In genomic region chr10:60454336-60454735, GRCh38 we compare ENCODE assay signal across 22 cellular contexts.
"Had no signal": no experiment of that assay in that cellular context is flagged by ENCODE, and none has a peak within 500 bp of the region (broad histone marks: within the 10 kb centered on the region; RNA-seq: fewer than 3 reads in every experiment).

No MANE protein-coding gene starts in this region.

- H3K27me3 Mint-ChIP-seq: activated CD4-positive, alpha-beta T cell treated with anti-CD3 and anti-CD28 coated beads, Interleukin-2, amount 10 ng/mL, durations not matched to agents 24 days and 14 days; activated naive CD8-positive, alpha-beta T cell treated with anti-CD3 and anti-CD28 coated beads for 36 hours; brain; naive thymus-derived CD4-positive, alpha-beta T cell had no signal

- H3K36me3 ChIP-seq: lower lobe of right lung, neutrophil, SJSA1, stomach, thoracic aorta had no signal

- H3K4me3 Mint-ChIP-seq: activated CD4-positive, alpha-beta T cell treated with anti-CD3 and anti-CD28 coated beads, Interleukin-2, amount 10 ng/mL, durations not matched to agents 24 days and 14 days; activated naive CD8-positive, alpha-beta T cell treated with anti-CD3 and anti-CD28 coated beads for 36 hours; activated T-cell treated with anti-CD3 and anti-CD28 coated beads, Interleukin-2, amount 50 U/mL, for 72 hours; brain; naive thymus-derived CD4-positive, alpha-beta T cell had no signal

- H3K4me3 ChIP-seq: lower lobe of right lung, mucosa of descending colon, SJSA1, smooth muscle cell, stomach, thoracic aorta had no signal

- H3K9me3 ChIP-seq: lower lobe of right lung, mucosa of descending colon, neutrophil, SJSA1, stomach, thoracic aorta had no signal

- H3K4me1 Mint-ChIP-seq: activated naive CD8-positive, alpha-beta T cell treated with anti-CD3 and anti-CD28 coated beads for 36 hours had no signal

- H3K9me3 Mint-ChIP-seq: activated CD4-positive, alpha-beta T cell treated with anti-CD3 and anti-CD28 coated beads, Interleukin-2, amount 10 ng/mL, durations not matched to agents 24 days and 14 days; activated naive CD8-positive, alpha-beta T cell treated with anti-CD3 and anti-CD28 coated beads for 36 hours; activated T-cell treated with anti-CD3 and anti-CD28 coated beads, Interleukin-2, amount 50 U/mL, for 72 hours; brain; naive thymus-derived CD4-positive, alpha-beta T cell had no signal

- H3K27ac ChIP-seq: epithelial cell of prostate, lower lobe of right lung, neutrophil, SJSA1, stomach, thoracic aorta had no signal

- DNase-seq: activated CD4-positive, alpha-beta T cell treated with anti-CD3 and anti-CD28 coated beads, Interleukin-2, amount 10 ng/mL, durations not matched to agents 24 days and 14 days; activated CD4-positive, CD25-positive, alpha-beta regulatory T cell; activated CD8-positive, alpha-beta memory T cell treated with anti-CD3 and anti-CD28 coated beads, Interleukin-2, amount 50 U/mL, for 48 hours; activated gamma-delta T cell; activated naive CD8-positive, alpha-beta T cell treated with anti-CD3 and anti-CD28 coated beads for 36 hours; activated T-cell treated with anti-CD3 and anti-CD28 coated beads, Interleukin-2, amount 50 U/mL, for 72 hours; cortex of kidney; effector CD4-positive, alpha-beta T cell; lower lobe of right lung; mucosa of descending colon; naive thymus-derived CD4-positive, alpha-beta T cell; posterior cingulate gyrus; stimulated activated CD4-positive, alpha-beta T cell treated with anti-CD3 and anti-CD28 coated beads, Interleukin-4, amount 100 ng/mL, for 4 hours; stimulated activated CD8-positive, alpha-beta memory T cell treated with anti-CD3 and anti-CD28 coated beads, Interleukin-4, amount 100 ng/mL, for 48 hours; stomach; SW 1271 had no signal

- H3K27me3 ChIP-seq: neutrophil, stomach had no signal

- ATAC-seq: activated T-cell treated with anti-CD3 and anti-CD28 coated beads, Interleukin-2, amount 50 U/mL, for 72 hours; lower lobe of right lung; mucosa of descending colon; naive thymus-derived CD4-positive, alpha-beta T cell had no signal

- H3K36me3 Mint-ChIP-seq: activated naive CD8-positive, alpha-beta T cell treated with anti-CD3 and anti-CD28 coated beads for 36 hours; brain had no signal

- H3K4me2 ChIP-seq: smooth muscle cell had no signal

- H3K4me1 ChIP-seq: lower lobe of right lung, SJSA1, stomach had no signal

- H3K27ac Mint-ChIP-seq: activated CD4-positive, alpha-beta T cell treated with anti-CD3 and anti-CD28 coated beads, Interleukin-2, amount 10 ng/mL, durations not matched to agents 24 days and 14 days; activated naive CD8-positive, alpha-beta T cell treated with anti-CD3 and anti-CD28 coated beads for 36 hours had no signal
